Comparison of ENCODE assay signal across 25 cellular contexts in genomic region chr3:108401836-108402235, GRCh38.
A peak's percentile ranks its signal among the peaks of the same experiment; 100 is the strongest.
DNase-seq lines count a peak whose midpoint lies in the region; ATAC-seq, FAIRE-seq and TF ChIP-seq lines count a peak whose summit lies in the region.
"Had no signal": no experiment of that assay in that cellular context is flagged by ENCODE, and none has a peak within 500 bp of the region (broad histone marks: within the 10 kb centered on the region; RNA-seq: fewer than 3 reads in every experiment).

No MANE protein-coding gene starts in this region.

- no peak for TF ChIP-seq CTCF in A549 (IDR thresholded peaks at IDR 0.05)
- TF ChIP-seq CTCF in D721Med (IDR thresholded peaks at IDR 0.05; ENCODE audit: insufficient read depth, missing control alignments) = no peak
- no peak for TF ChIP-seq CTCF in VCaP (conservative IDR thresholded peaks at IDR 0.05)
- TF ChIP-seq CTCF in type B pancreatic cell (conservative IDR thresholded peaks at IDR 0.05) = no peak

- no peaks in the 10 kb centered on the region for H3K9me3 ChIP-seq in A549
- H3K9me3 ChIP-seq: BLaER1 treated with 17β-estradiol and CSF1 and Interleukin-3, amounts not matched to agents 10 nM and 100 nM; Caco-2 had no signal

- CTCF ChIA-PET in A549 (lab: Yijun Ruan, JAX) = interaction anchor here (1.1 to 1.2 kb wide), 3 partner anchors 8 to 464 kb away, joined by 3 to 4 read pairs (median 3); no protein-coding TSS in a partner anchor

- no peak for FAIRE-seq in A549 (lab: Jason Lieb, UNC)
- peak; percentile 21 for FAIRE-seq in D721Med (lab: Jason Lieb, UNC)
- FAIRE-seq: A204.1, GM12878, GM12892, GM18507 had no signal

- TF ChIP-seq POLR2A in A549 (IDR thresholded peaks at IDR 0.05; ENCODE audit: low read length) = no peak

- H3K4me2 ChIP-seq in A549 = no peak overlapping the region
- H3K4me2 ChIP-seq: BLaER1 treated with 17β-estradiol and CSF1 and Interleukin-3, amounts not matched to agents 10 nM and 100 nM had no signal

- no peaks in the 10 kb centered on the region for H3K36me3 Mint-ChIP-seq in type B pancreatic cell
- H3K36me3 Mint-ChIP-seq: CD8-positive, alpha-beta T cell had no signal

- H3K4me3 ChIP-seq in A549 = no peak overlapping the region
- H3K4me3 ChIP-seq: BLaER1 treated with 17β-estradiol and CSF1 and Interleukin-3, amounts not matched to agents 10 nM and 100 nM; GM12878 had no signal

- 48% methylated on average over 2 of the region's 2 CpGs for WGBS in A549 (ENCODE audit: missing lambda C conversion rate)

- peaks cover 6% of the 10 kb centered on the region for H3K9me3 Mint-ChIP-seq in type B pancreatic cell
- H3K9me3 Mint-ChIP-seq: CD8-positive, alpha-beta T cell had no signal

- DNase-seq in A549 (ENCODE audit: low read depth in 1 of 2, low spot score in 1 of 2) (no peak), D721Med (ENCODE audit: insufficient read length, low spot score) (no peak), NCI-H1930 (lab: John Stamatoyannopoulos, UW) (no peak), type B pancreatic cell (ENCODE audit: extremely low spot score, unreplicated experiment) (no peak)
- DNase-seq: 8988T; AML-193; Caco-2; Calu3; CD4-positive, alpha-beta T cell; CD8-positive, alpha-beta T cell; DMS 273 treated with DMSO at 0.1 percent for 48 hours; DMS153; DMS53; DMS79; DND-41; EL; GDM1 had no signal

- H3K4me3 Mint-ChIP-seq in type B pancreatic cell = no peak overlapping the region
- H3K4me3 Mint-ChIP-seq: B cell; CD4-positive, alpha-beta T cell; CD8-positive, alpha-beta T cell had no signal

- H3K27ac ChIP-seq in A549 (no peak overlapping the region), VCaP (peak overlapping the region; percentile 88)
- H3K27ac ChIP-seq: BLaER1 treated with 17β-estradiol and CSF1 and Interleukin-3, amounts not matched to agents 10 nM and 100 nM; C4-2B had no signal

- no peak overlapping the region for H3K27ac Mint-ChIP-seq in type B pancreatic cell
- H3K27ac Mint-ChIP-seq: B cell; CD4-positive, alpha-beta T cell; CD8-positive, alpha-beta T cell had no signal

- POLR2A ChIA-PET in A549 (lab: Yijun Ruan, JAX) = no interaction called here

- peaks cover 5% of the 10 kb centered on the region for H3K27me3 Mint-ChIP-seq in type B pancreatic cell
- H3K27me3 Mint-ChIP-seq: B cell; CD4-positive, alpha-beta T cell had no signal

- no peak for TF ChIP-seq EP300 in A549 (IDR thresholded peaks at IDR 0.05)

- TF ChIP-seq RAD21 in A549 (conservative IDR thresholded peaks at IDR 0.05 in 1 of 2, IDR thresholded peaks at IDR 0.05 in 1 of 2) = no peak

- no peaks in the 10 kb centered on the region for H3K4me1 ChIP-seq in A549
- H3K4me1 ChIP-seq: Caco-2 had no signal

- H3K4me1 Mint-ChIP-seq in type B pancreatic cell (ENCODE audit: unreplicated experiment) = peaks cover 30% of the 10 kb centered on the region

- no peak for ATAC-seq in A549
- ATAC-seq: CD8-positive, alpha-beta T cell; GM12878 had no signal

TF ChIP-seq in A549, 52 proteins besides CTCF, POLR2A, EP300 and RAD21:
- TF ChIP-seq HDAC2 (IDR thresholded peaks at IDR 0.05) (no peak), MAFK (IDR thresholded peaks at IDR 0.05; ENCODE audit: partially characterized antibody) (peak; percentile 43)
TF ChIP-seq in A549: peak in this region for 1.
